Comparison of ENCODE assay signal across 36 cellular contexts in genomic region chr10:70954777-70955176, GRCh38.
"Had no signal": no experiment of that assay in that cellular context is flagged by ENCODE, and none has a peak within 500 bp of the region (broad histone marks: within the 10 kb centered on the region; RNA-seq: fewer than 3 reads in every experiment).

No MANE protein-coding gene starts in this region.

- ATAC-seq: activated CD8-positive, alpha-beta T cell treated with anti-CD3 and anti-CD28 coated beads for 36 hours; activated naive CD4-positive, alpha-beta T cell treated with anti-CD3 and anti-CD28 coated beads, Interleukin-2, amount 50 U/mL, for 72 hours; activated T-cell treated with anti-CD3 and anti-CD28 coated beads, Interleukin-2, amount 50 U/mL, for 4 hours; activated T-cell treated with anti-CD3 and anti-CD28 coated beads, Interleukin-2, amount 50 U/mL, for 72 hours; activated T-helper 17 cell treated with anti-CD3 and anti-CD28 coated beads, Interleukin-2, amount 50 U/mL, for 72 hours; body of pancreas had no signal

- H3K27me3 Mint-ChIP-seq: activated B cell treated with CpG ODN at 0.5 μM for 24 hours; central memory CD8-positive, alpha-beta T cell had no signal

- H3K9me3 Mint-ChIP-seq: activated B cell treated with CpG ODN at 0.5 μM for 24 hours; activated CD4-positive, alpha-beta memory T cell treated with anti-CD3 and anti-CD28 coated beads for 36 hours; activated CD4-positive, alpha-beta T cell treated with anti-CD3 and anti-CD28 coated beads, Interleukin-2, amount 10 ng/mL, durations not matched to agents 24 days and 14 days; activated CD8-positive, alpha-beta T cell treated with anti-CD3 and anti-CD28 coated beads for 36 hours; activated naive CD4-positive, alpha-beta T cell treated with anti-CD3 and anti-CD28 coated beads for 36 hours; activated naive CD4-positive, alpha-beta T cell treated with anti-CD3 and anti-CD28 coated beads, Interleukin-2, amount 50 U/mL, for 72 hours; activated naive CD8-positive, alpha-beta T cell treated with anti-CD3 and anti-CD28 coated beads for 36 hours; activated T-cell treated with anti-CD3 and anti-CD28 coated beads, Interleukin-2, amount 50 U/mL, for 4 hours; activated T-cell treated with anti-CD3 and anti-CD28 coated beads, Interleukin-2, amount 50 U/mL, for 72 hours; activated T-helper 1 cell treated with anti-CD3 and anti-CD28 coated beads, Interleukin-12 subunit alpha, Interleukin-12 subunit beta, Interleukin-2, Interleukin-4 antibody, amounts not matched to agents 30 ng/mL and 10 ng/mL and 1 ng/mL, durations not matched to agents 14 hours and 24 hours and 36 hours; activated T-helper 17 cell treated with anti-CD3 and anti-CD28 coated beads, Interleukin-2, amount 50 U/mL, for 72 hours; central memory CD8-positive, alpha-beta T cell; T-helper 1 cell treated with Interleukin-12 subunit alpha and Interleukin-12 subunit beta and Interleukin-4 antibody, amounts not matched to agents 30 μg/mL and 1 μg/mL, for 36 hours; T-helper 2 cell treated with Interferon-gamma antibody and Interleukin-4, amounts not matched to agents 5 μg/mL and 100 μg/mL, for 36 hours had no signal

- H3K9me3 ChIP-seq: adrenal gland, body of pancreas had no signal

- DNase-seq: activated B cell treated with CpG ODN at 0.5 μM for 24 hours; activated CD4-positive, alpha-beta memory T cell treated with anti-CD3 and anti-CD28 coated beads for 36 hours; activated CD4-positive, alpha-beta T cell treated with anti-CD3 and anti-CD28 coated beads for 4 hours; activated CD4-positive, alpha-beta T cell treated with anti-CD3 and anti-CD28 coated beads, Interleukin-2, amount 10 ng/mL, durations not matched to agents 24 days and 14 days; activated CD4-positive, alpha-beta T cell treated with anti-CD3 and anti-CD28 coated beads, Interleukin-2, amount 50 U/mL, for 1 hour; activated CD4-positive, alpha-beta T cell treated with anti-CD3 and anti-CD28 coated beads, Interleukin-2, amount 50 U/mL, for 4 hours; activated CD4-positive, CD25-positive, alpha-beta regulatory T cell treated with anti-CD3 and anti-CD28 coated beads, Interleukin-2, amount 50 U/mL, for 72 hours; activated CD8-positive, alpha-beta memory T cell treated with anti-CD3 and anti-CD28 coated beads, Interleukin-2, amount 50 U/mL, for 4 hours; activated CD8-positive, alpha-beta T cell treated with anti-CD3 and anti-CD28 coated beads for 36 hours; activated effector memory CD4-positive, alpha-beta T cell treated with anti-CD3 and anti-CD28 coated beads, Interleukin-2, amount 50 U/mL, for 16 hours; activated gamma-delta T cell treated with Interleukin-2 at 50 U/mL for 16 hours; activated naive CD4-positive, alpha-beta T cell; activated naive CD4-positive, alpha-beta T cell treated with anti-CD3 and anti-CD28 coated beads for 36 hours; activated naive CD4-positive, alpha-beta T cell treated with anti-CD3 and anti-CD28 coated beads, Interleukin-2, amount 50 U/mL, for 16 hours; activated naive CD8-positive, alpha-beta T cell treated with anti-CD3 and anti-CD28 coated beads for 36 hours; activated T-cell treated with anti-CD3 and anti-CD28 coated beads for 4 hours; activated T-cell treated with anti-CD3 and anti-CD28 coated beads, Interleukin-2, amount 50 U/mL, for 1 hour; activated T-cell treated with anti-CD3 and anti-CD28 coated beads, Interleukin-2, amount 50 U/mL, for 4 hours; activated T-cell treated with anti-CD3 and anti-CD28 coated beads, Interleukin-2, amount 50 U/mL, for 72 hours; adrenal gland; amniotic stem cell; body of pancreas; caudate nucleus; cerebellar nuclear complex; T-helper 2 cell; T-helper 9 cell had no signal

- H3K4me3 Mint-ChIP-seq: activated B cell treated with CpG ODN at 0.5 μM for 24 hours; activated CD4-positive, alpha-beta memory T cell treated with anti-CD3 and anti-CD28 coated beads for 36 hours; activated CD4-positive, alpha-beta T cell treated with anti-CD3 and anti-CD28 coated beads, Interleukin-2, amount 10 ng/mL, durations not matched to agents 24 days and 14 days; activated CD8-positive, alpha-beta T cell treated with anti-CD3 and anti-CD28 coated beads for 36 hours; activated naive CD4-positive, alpha-beta T cell treated with anti-CD3 and anti-CD28 coated beads for 36 hours; activated naive CD8-positive, alpha-beta T cell treated with anti-CD3 and anti-CD28 coated beads for 36 hours; activated T-cell treated with anti-CD3 and anti-CD28 coated beads, Interleukin-2, amount 50 U/mL, for 4 hours; activated T-cell treated with anti-CD3 and anti-CD28 coated beads, Interleukin-2, amount 50 U/mL, for 72 hours; activated T-helper 1 cell treated with anti-CD3 and anti-CD28 coated beads, Interleukin-12 subunit alpha, Interleukin-12 subunit beta, Interleukin-2, Interleukin-4 antibody, amounts not matched to agents 30 ng/mL and 10 ng/mL and 1 ng/mL, durations not matched to agents 14 hours and 24 hours and 36 hours; activated T-helper 17 cell treated with anti-CD3 and anti-CD28 coated beads, Interleukin-2, amount 50 U/mL, for 72 hours; central memory CD8-positive, alpha-beta T cell; T-helper 1 cell treated with Interleukin-12 subunit alpha and Interleukin-12 subunit beta and Interleukin-4 antibody, amounts not matched to agents 30 μg/mL and 1 μg/mL, for 36 hours; T-helper 2 cell treated with Interferon-gamma antibody and Interleukin-4, amounts not matched to agents 5 μg/mL and 100 μg/mL, for 36 hours had no signal

- H3K4me1 Mint-ChIP-seq: activated B cell treated with CpG ODN at 0.5 μM for 24 hours; activated CD4-positive, alpha-beta T cell treated with anti-CD3 and anti-CD28 coated beads, Interleukin-2, amount 10 ng/mL, durations not matched to agents 24 days and 14 days; activated naive CD8-positive, alpha-beta T cell treated with anti-CD3 and anti-CD28 coated beads for 36 hours; activated T-helper 17 cell treated with anti-CD3 and anti-CD28 coated beads, Interleukin-2, amount 50 U/mL, for 72 hours; central memory CD8-positive, alpha-beta T cell had no signal

- H3K36me3 Mint-ChIP-seq: activated CD4-positive, alpha-beta memory T cell treated with anti-CD3 and anti-CD28 coated beads for 36 hours; activated naive CD4-positive, alpha-beta T cell treated with anti-CD3 and anti-CD28 coated beads, Interleukin-2, amount 50 U/mL, for 72 hours; activated naive CD8-positive, alpha-beta T cell treated with anti-CD3 and anti-CD28 coated beads for 36 hours had no signal

- H3K27ac Mint-ChIP-seq: activated B cell treated with CpG ODN at 0.5 μM for 24 hours; activated CD4-positive, alpha-beta memory T cell treated with anti-CD3 and anti-CD28 coated beads for 36 hours; activated CD4-positive, alpha-beta T cell treated with anti-CD3 and anti-CD28 coated beads, Interleukin-2, amount 10 ng/mL, durations not matched to agents 24 days and 14 days; activated CD8-positive, alpha-beta T cell treated with anti-CD3 and anti-CD28 coated beads for 36 hours; activated naive CD4-positive, alpha-beta T cell treated with anti-CD3 and anti-CD28 coated beads for 36 hours; activated naive CD8-positive, alpha-beta T cell treated with anti-CD3 and anti-CD28 coated beads for 36 hours; activated T-cell treated with anti-CD3 and anti-CD28 coated beads, Interleukin-2, amount 50 U/mL, for 72 hours; activated T-helper 1 cell treated with anti-CD3 and anti-CD28 coated beads, Interleukin-12 subunit alpha, Interleukin-12 subunit beta, Interleukin-2, Interleukin-4 antibody, amounts not matched to agents 30 ng/mL and 10 ng/mL and 1 ng/mL, durations not matched to agents 14 hours and 24 hours and 36 hours; activated T-helper 17 cell treated with anti-CD3 and anti-CD28 coated beads, Interleukin-2, amount 50 U/mL, for 72 hours; T-helper 1 cell treated with Interleukin-12 subunit alpha and Interleukin-12 subunit beta and Interleukin-4 antibody, amounts not matched to agents 30 μg/mL and 1 μg/mL, for 36 hours; T-helper 2 cell treated with Interferon-gamma antibody and Interleukin-4, amounts not matched to agents 5 μg/mL and 100 μg/mL, for 36 hours had no signal

- H3K4me3 ChIP-seq: adrenal gland, body of pancreas, cardiac muscle cell had no signal

- H3K27ac ChIP-seq: adrenal gland, body of pancreas, cardiac muscle cell, VCaP had no signal

- FAIRE-seq: astrocyte, TTC549 had no signal

- H3K36me3 ChIP-seq: adrenal gland, cardiac muscle cell had no signal

- H3K4me1 ChIP-seq: adrenal gland, body of pancreas had no signal
